In the genomic region with DNA sequence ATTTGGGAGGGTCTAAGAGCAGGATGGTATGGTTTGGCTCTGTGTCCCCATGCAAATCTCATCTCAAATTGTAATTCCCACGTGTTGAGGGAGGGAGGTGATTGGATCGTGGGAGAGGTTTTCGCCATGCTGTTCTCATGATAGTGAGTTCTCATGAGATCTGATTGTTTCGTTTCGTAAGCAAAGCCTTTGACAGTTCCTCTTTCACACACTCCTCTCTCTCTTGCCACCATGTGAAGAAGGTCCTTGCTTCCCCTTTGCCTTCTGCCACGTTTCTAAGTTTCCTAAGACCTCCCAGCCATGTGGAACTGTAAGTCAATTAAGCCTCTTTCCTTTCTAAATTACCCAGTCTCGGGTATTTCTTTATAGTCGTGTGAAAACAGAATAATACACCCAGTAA, we compare ENCODE assay signal across 28 cellular contexts.
"Had no signal": no experiment of that assay in that cellular context is flagged by ENCODE, and none has a peak within 500 bp of the region (broad histone marks: within the 10 kb centered on the region; RNA-seq: fewer than 3 reads in every experiment).

No MANE protein-coding gene starts in this region.

- H3K4me3 ChIP-seq: esophagus muscularis mucosa, left lung, lower lobe of right lung, neural progenitor cell, right atrium auricular region, smooth muscle cell, stomach, thyroid gland, upper lobe of right lung had no signal

- H3K36me3 ChIP-seq: esophagus muscularis mucosa, left lung, lower lobe of right lung, neural progenitor cell, right atrium auricular region, stomach, thyroid gland, upper lobe of right lung had no signal

- H3K36me3 Mint-ChIP-seq: neural progenitor cell; stimulated activated memory B cell treated with anti-CD40 and anti-IgM and Interleukin-4, amounts not matched to agents 10 μg/mL and 1 μg/mL and 100 μg/mL, for 72 hours had no signal

- H3K4me1 Mint-ChIP-seq: activated CD4-positive, alpha-beta memory T cell treated with anti-CD3 and anti-CD28 coated beads, Interleukin-2, amount 10 ng/mL, durations not matched to agents 7 days and 5 days; activated CD4-positive, alpha-beta T cell treated with anti-CD3 and anti-CD28 coated beads, Interleukin-2, amount 10 ng/mL, durations not matched to agents 7 days and 5 days; activated naive CD8-positive, alpha-beta T cell treated with anti-CD3 and anti-CD28 coated beads, Interleukin-2, amount 50 U/mL, for 24 hours; neural progenitor cell; stimulated activated memory B cell treated with anti-CD40 and anti-IgM and Interleukin-4, amounts not matched to agents 10 μg/mL and 1 μg/mL and 100 μg/mL, for 72 hours had no signal

- H3K4me3 Mint-ChIP-seq: activated CD4-positive, alpha-beta memory T cell treated with anti-CD3 and anti-CD28 coated beads, Interleukin-2, amount 10 ng/mL, durations not matched to agents 7 days and 5 days; activated CD4-positive, alpha-beta T cell treated with anti-CD3 and anti-CD28 coated beads, Interleukin-2, amount 10 ng/mL, durations not matched to agents 7 days and 5 days; activated naive CD4-positive, alpha-beta T cell treated with anti-CD3 and anti-CD28 coated beads, Interleukin-2, amount 50 U/mL, for 24 hours; activated naive CD8-positive, alpha-beta T cell treated with anti-CD3 and anti-CD28 coated beads, Interleukin-2, amount 50 U/mL, for 24 hours; activated T-cell treated with anti-CD3 and anti-CD28 coated beads, Interleukin-2, amount 50 U/mL, for 24 hours; activated T-helper 17 cell treated with anti-CD3 and anti-CD28 coated beads, Interleukin-2, amount 50 U/mL, for 72 hours; naive thymus-derived CD8-positive, alpha-beta T cell; neural progenitor cell; stimulated activated memory B cell treated with anti-CD40 and anti-IgM and Interleukin-4, amounts not matched to agents 10 μg/mL and 1 μg/mL and 100 μg/mL, for 72 hours; WTC11 had no signal

- H3K9ac ChIP-seq: neural progenitor cell had no signal

- H3K27me3 Mint-ChIP-seq: activated CD4-positive, alpha-beta memory T cell treated with anti-CD3 and anti-CD28 coated beads, Interleukin-2, amount 10 ng/mL, durations not matched to agents 7 days and 5 days; activated CD4-positive, alpha-beta T cell treated with anti-CD3 and anti-CD28 coated beads, Interleukin-2, amount 10 ng/mL, durations not matched to agents 7 days and 5 days; activated naive CD4-positive, alpha-beta T cell treated with anti-CD3 and anti-CD28 coated beads, Interleukin-2, amount 50 U/mL, for 24 hours; activated naive CD8-positive, alpha-beta T cell treated with anti-CD3 and anti-CD28 coated beads, Interleukin-2, amount 50 U/mL, for 24 hours; activated T-cell treated with anti-CD3 and anti-CD28 coated beads, Interleukin-2, amount 50 U/mL, for 24 hours; activated T-helper 17 cell treated with anti-CD3 and anti-CD28 coated beads, Interleukin-2, amount 50 U/mL, for 72 hours; naive thymus-derived CD8-positive, alpha-beta T cell; stimulated activated memory B cell treated with anti-CD40 and anti-IgM and Interleukin-4, amounts not matched to agents 10 μg/mL and 1 μg/mL and 100 μg/mL, for 72 hours had no signal

- H3K4me2 ChIP-seq: neural progenitor cell, smooth muscle cell had no signal

- H2AFZ ChIP-seq: neural progenitor cell had no signal

- H3K27ac Mint-ChIP-seq: activated CD4-positive, alpha-beta memory T cell treated with anti-CD3 and anti-CD28 coated beads, Interleukin-2, amount 10 ng/mL, durations not matched to agents 7 days and 5 days; activated CD4-positive, alpha-beta T cell treated with anti-CD3 and anti-CD28 coated beads, Interleukin-2, amount 10 ng/mL, durations not matched to agents 7 days and 5 days; activated naive CD4-positive, alpha-beta T cell treated with anti-CD3 and anti-CD28 coated beads, Interleukin-2, amount 50 U/mL, for 24 hours; activated naive CD8-positive, alpha-beta T cell treated with anti-CD3 and anti-CD28 coated beads, Interleukin-2, amount 50 U/mL, for 24 hours; activated T-cell treated with anti-CD3 and anti-CD28 coated beads, Interleukin-2, amount 50 U/mL, for 24 hours; activated T-helper 17 cell treated with anti-CD3 and anti-CD28 coated beads, Interleukin-2, amount 50 U/mL, for 72 hours; naive thymus-derived CD8-positive, alpha-beta T cell; neural progenitor cell; stimulated activated memory B cell treated with anti-CD40 and anti-IgM and Interleukin-4, amounts not matched to agents 10 μg/mL and 1 μg/mL and 100 μg/mL, for 72 hours; WTC11 had no signal

- H3K27me3 ChIP-seq: esophagus muscularis mucosa, left lung, neural progenitor cell, right atrium auricular region, stomach, thyroid gland, upper lobe of right lung had no signal

- ATAC-seq: activated naive CD8-positive, alpha-beta T cell treated with anti-CD3 and anti-CD28 coated beads, Interleukin-2, amount 50 U/mL, for 24 hours; activated T-helper 17 cell treated with anti-CD3 and anti-CD28 coated beads, Interleukin-2, amount 50 U/mL, for 72 hours; left lung; lower lobe of right lung; naive thymus-derived CD8-positive, alpha-beta T cell; stimulated activated memory B cell treated with anti-CD40 and anti-IgM and Interleukin-4, amounts not matched to agents 10 μg/mL and 1 μg/mL and 100 μg/mL, for 72 hours; upper lobe of right lung; WTC11 had no signal

- H3K9me3 ChIP-seq: right atrium auricular region, thyroid gland, upper lobe of right lung had no signal

- H3K27ac ChIP-seq: esophagus muscularis mucosa, left lung, lower lobe of right lung, neural progenitor cell, right atrium auricular region, stomach, thyroid gland, upper lobe of right lung had no signal

- H3K4me1 ChIP-seq: esophagus muscularis mucosa, left lung, lower lobe of right lung, neural progenitor cell, right atrium auricular region, stomach, thyroid gland, upper lobe of right lung had no signal

- DNase-seq: activated CD4-positive, alpha-beta memory T cell treated with anti-CD3 and anti-CD28 coated beads, Interleukin-2, amount 10 ng/mL, durations not matched to agents 7 days and 5 days; activated CD4-positive, alpha-beta T cell treated with anti-CD3 and anti-CD28 coated beads for 1 hour; activated CD4-positive, alpha-beta T cell treated with anti-CD3 and anti-CD28 coated beads, Interleukin-2, amount 10 ng/mL, durations not matched to agents 7 days and 5 days; activated CD8-positive, alpha-beta memory T cell treated with anti-CD3 and anti-CD28 coated beads, Interleukin-2, amount 50 U/mL, for 48 hours; activated naive CD8-positive, alpha-beta T cell treated with anti-CD3 and anti-CD28 coated beads, Interleukin-2, amount 50 U/mL, for 24 hours; activated T-cell treated with anti-CD3 and anti-CD28 coated beads, Interleukin-2, amount 50 U/mL, for 24 hours; amygdala; central memory CD4-positive, alpha-beta T cell; foreskin melanocyte; lower lobe of right lung; mesenchymal stem cell; naive thymus-derived CD8-positive, alpha-beta T cell; occipital lobe; stimulated activated CD4-positive, alpha-beta T cell treated with anti-CD3 and anti-CD28 coated beads, Interleukin-1b, Interleukin-23, amount 100 ng/mL, for 48 hours; stimulated activated CD4-positive, alpha-beta T cell treated with anti-CD3 and anti-CD28 coated beads, Interleukin-4, amount 100 ng/mL, for 4 hours; stimulated activated CD8-positive, alpha-beta memory T cell treated with anti-CD3 and anti-CD28 coated beads, Interleukin-4, amount 100 ng/mL, for 48 hours; stomach; thyroid gland; upper lobe of right lung had no signal
